Comparison of ENCODE assay signal across 8 cellular contexts in genomic region chr17:75721463-75722011, GRCh38. TPM values are rescaled to one million over a fixed set of nuclear protein-coding genes. Genes with fewer than 3 reads are reported as not detected.
DNase-seq lines count a peak whose midpoint lies in the region; ATAC-seq and TF ChIP-seq lines count a peak whose summit lies in the region.

No MANE protein-coding gene starts in this region.

- H4K20me1 ChIP-seq in PC-9 (ENCODE audit: insufficient read depth) = peaks cover 26% of the 10 kb centered on the region
- H4K20me1 ChIP-seq in osteoblast (ENCODE audit: insufficient read depth, low read length) = no peaks in the 10 kb centered on the region

- peaks cover 31% of the 10 kb centered on the region for H3F3A ChIP-seq in PC-9 (ENCODE audit: insufficient read depth, low read depth)

- BruUV-seq in PC-9 (replicated peaks; lab: Mats Ljungman, UMichigan) = TSS peak; percentile 61

- peak overlapping the region; percentile 79 for H2AFZ ChIP-seq in PC-9
- H2AFZ ChIP-seq in osteoblast (ENCODE audit: low read length) = no peak overlapping the region

- no CpG with 5 or more reads among the region's 33 CpGs for WGBS in esophagus muscularis mucosa

- H3K79me2 ChIP-seq in PC-9 (ENCODE audit: low read depth) (peaks cover 45% of the 10 kb centered on the region), osteoblast (ENCODE audit: insufficient read depth, low read length) (no peaks in the 10 kb centered on the region)

- ATAC-seq in GM19455 (IDR thresholded peaks at IDR 0.05; ENCODE audit: unreplicated experiment) = no peak

- TF ChIP-seq EP300 in esophagus muscularis mucosa (IDR thresholded peaks at IDR 0.05) = no peak

- no peaks in the 10 kb centered on the region for H3K36me3 ChIP-seq in BJ (ENCODE audit: control insufficient read depth, insufficient read depth, low read length)
- peaks cover 19% of the 10 kb centered on the region for H3K36me3 ChIP-seq in PC-9 (ENCODE audit: low read depth)
- H3K36me3 ChIP-seq in esophagus muscularis mucosa = peaks cover 0 to 22% (median 0%) of the 10 kb centered on the region in 4 donors
- H3K36me3 ChIP-seq in osteoblast (ENCODE audit: insufficient read depth, low read length) = no peaks in the 10 kb centered on the region

- peak overlapping the region; percentile 37 for H3K4me3 ChIP-seq in BJ (ENCODE audit: low read depth, low read length)
- peak overlapping the region; percentile 96 for H3K4me3 ChIP-seq in PC-9
- H3K4me3 ChIP-seq in esophagus muscularis mucosa = peak overlapping the region; percentile 50 to 66 (median 54)
- no peak overlapping the region for H3K4me3 ChIP-seq in osteoblast (ENCODE audit: insufficient read depth, low read length)

- H3K9me2 ChIP-seq in PC-9 (ENCODE audit: insufficient read depth) = no peaks in the 10 kb centered on the region

- DNase-seq in BJ (ENCODE audit: low read depth) = no peak
- DNase-seq in PC-9 = no peak
- DNase-seq in esophagus muscularis mucosa (ENCODE audit: extremely low spot score) = no peak
- peak; percentile 90 for DNase-seq in osteoblast (ENCODE audit: insufficient read length, low spot score, missing footprints)
- DNase-seq in NCI-H345 (lab: John Stamatoyannopoulos, UW) = no peak
- DNase-seq in stimulated activated CD4-positive, alpha-beta T cell treated with anti-CD3 and anti-CD28 coated beads, Interleukin-1b, Interleukin-23, amount 100 ng/mL, for 48 hours = no peak
- DNase-seq in stimulated activated CD4-positive, alpha-beta T cell treated with anti-CD3 and anti-CD28 coated beads, Interleukin-15, amount 100 ng/mL, for 24 hours = no peak

- H3K9me3 ChIP-seq in PC-9 (ENCODE audit: insufficient read depth, low read depth) (no peaks in the 10 kb centered on the region), esophagus muscularis mucosa (no peaks in the 10 kb centered on the region), osteoblast (ENCODE audit: low read depth, low read length) (no peaks in the 10 kb centered on the region)

- peaks cover 28% of the 10 kb centered on the region for H3K4me1 ChIP-seq in PC-9 (replicated peaks; ENCODE audit: insufficient read depth)
- H3K4me1 ChIP-seq in esophagus muscularis mucosa = peaks cover 16 to 34% (median 26%) of the 10 kb centered on the region in 4 donors
- H3K4me1 ChIP-seq in osteoblast (ENCODE audit: insufficient read depth, low read length) = no peaks in the 10 kb centered on the region

- peak overlapping the region; percentile 38 for H3K27ac ChIP-seq in PC-9
- peak overlapping the region; percentile 61 to 84 (median 75) for H3K27ac ChIP-seq in esophagus muscularis mucosa (replicated peaks in 1 of 4)
- no peak overlapping the region for H3K27ac ChIP-seq in osteoblast (ENCODE audit: low read depth, low read length)

- peak overlapping the region; percentile 76 for H3K4me2 ChIP-seq in PC-9
- no peak overlapping the region for H3K4me2 ChIP-seq in osteoblast (ENCODE audit: insufficient read depth, low read length)

- CTCF ChIA-PET in BJ (lab: Yijun Ruan, JAX) (interaction anchor here (0.6 to 2.4 kb wide), 5 partner anchors 16 to 160 kb away, joined by 3 to 9 read pairs (median 3); no protein-coding TSS in a partner anchor), PC-9 (lab: Charles Lee) (interaction anchor here (0.7 to 2.5 kb wide), 4 partner anchors 14 to 41 kb away, joined by 4 to 9 read pairs (median 5); no protein-coding TSS in a partner anchor)

- intact Hi-C loops in PC-9 (cut with micrococcal nuclease; ENCODE audit: unreplicated experiment) = no loop called here
- intact Hi-C loops in esophagus muscularis mucosa (cut with DNase I) = no loop called here

- TF ChIP-seq POLR2A in esophagus muscularis mucosa (IDR thresholded peaks at IDR 0.05; ENCODE audit: low read depth) = no peak

- POLR2A ChIA-PET in BJ (lab: Charles Lee) = no interaction called here
- POLR2A ChIA-PET in PC-9 (lab: Charles Lee; ENCODE audit: unreplicated experiment) = interaction anchor here (0.6 to 1.9 kb wide), 14 partner anchors 15 to 649 kb away, joined by 3 to 18 read pairs (median 4); partner anchors contain the start of gene SMIM5

- peaks cover 18% of the 10 kb centered on the region for H3K27me3 ChIP-seq in BJ (ENCODE audit: control insufficient read depth, insufficient read depth, low read length)
- no peaks in the 10 kb centered on the region for H3K27me3 ChIP-seq in PC-9 (ENCODE audit: insufficient read depth, low read depth)
- H3K27me3 ChIP-seq in esophagus muscularis mucosa = peaks cover 6 to 66% (median 20%) of the 10 kb centered on the region in 4 donors
- peaks cover 32% of the 10 kb centered on the region for H3K27me3 ChIP-seq in osteoblast (ENCODE audit: insufficient read depth, low read length)

- TF ChIP-seq CTCF in BJ (IDR thresholded peaks at IDR 0.05; ENCODE audit: insufficient read depth, low read depth, low read length) = no peak
- no peak for TF ChIP-seq CTCF in PC-9 (conservative IDR thresholded peaks at IDR 0.05)
- TF ChIP-seq CTCF in esophagus muscularis mucosa (IDR thresholded peaks at IDR 0.05) = no peak
- TF ChIP-seq CTCF in osteoblast (IDR thresholded peaks at IDR 0.05; ENCODE audit: extremely low read depth, low read depth, low read length) = no peak

RNA-seq across cellular contexts. Expression of gene ITGB4, which starts 0.3 kb away (rescaled TPM):
- 2.1 and 2.3 TPM in 2 replicates for polyA plus RNA-seq in BJ (2011; rRNA removed)
- 0.77 and 1.9 TPM in 2 replicates for polyA minus RNA-seq in BJ (2011; rRNA and poly(A)+ RNA removed)
- total RNA-seq in PC-9 (2021) (448 and 461 TPM in 2 replicates), esophagus muscularis mucosa (10 to 100 TPM; 36.5 to 57.4 (median 46.6) TPM), osteoblast (0.29 and 0.36 TPM in 2 replicates)

RNA-seq across cellular contexts. Expression of gene GALK1, which starts 43.5 kb away (rescaled TPM):
- polyA plus RNA-seq in BJ (2011; rRNA removed) = 19.9 and 35.8 TPM in 2 replicates
- polyA minus RNA-seq in BJ (2011; rRNA and poly(A)+ RNA removed) = 11.4 and 18.5 TPM in 2 replicates
- total RNA-seq in PC-9 (2021) = 12.7 and 12.8 TPM in 2 replicates
- 10 to 100 TPM; 16.9 to 34.1 (median 24.4) TPM for total RNA-seq in esophagus muscularis mucosa
- total RNA-seq in osteoblast = 25.3 and 27.7 TPM in 2 replicates

RNA-seq across cellular contexts. Expression of gene SAP30BP, which starts 54.4 kb away (rescaled TPM):
- 65.3 and 84.8 TPM in 2 replicates for polyA plus RNA-seq in BJ (2011; rRNA removed)
- 38.8 and 55.7 TPM in 2 replicates for polyA minus RNA-seq in BJ (2011; rRNA and poly(A)+ RNA removed)
- total RNA-seq in PC-9 (2021) (79.5 and 80.3 TPM in 2 replicates), esophagus muscularis mucosa (10 to 100 TPM; 50.3 to 81.3 (median 77.6) TPM), osteoblast (48.1 and 60.7 TPM in 2 replicates)

RNA-seq across cellular contexts. Expression of gene RECQL5, which starts 54.6 kb away (rescaled TPM):
- 8.2 and 14.2 TPM in 2 replicates for polyA plus RNA-seq in BJ (2011; rRNA removed)
- polyA minus RNA-seq in BJ (2011; rRNA and poly(A)+ RNA removed) = 18.0 and 20.9 TPM in 2 replicates
- 41.0 and 44.2 TPM in 2 replicates for total RNA-seq in PC-9 (2021)
- total RNA-seq in esophagus muscularis mucosa = 10 to 100 TPM in 3 of 4 donors, 1 to 10 TPM in 1; 6.3 to 14.7 (median 11.9) TPM
- 17.7 and 24.5 TPM in 2 replicates for total RNA-seq in osteoblast

Comparison
In these comparisons a context has a peak if more than half of its experiments do, and no peak if none do; other contexts are left out.
1. RNA of gene ITGB4, which starts 0.3 kb away (total RNA-seq): 448 to 461 TPM in PC-9 and 36.5 to 57.4 TPM in esophagus muscularis mucosa; 0.29 to 0.36 TPM in osteoblast; every median in the first group is over 10 times any median in the second.